In the genomic region with DNA sequence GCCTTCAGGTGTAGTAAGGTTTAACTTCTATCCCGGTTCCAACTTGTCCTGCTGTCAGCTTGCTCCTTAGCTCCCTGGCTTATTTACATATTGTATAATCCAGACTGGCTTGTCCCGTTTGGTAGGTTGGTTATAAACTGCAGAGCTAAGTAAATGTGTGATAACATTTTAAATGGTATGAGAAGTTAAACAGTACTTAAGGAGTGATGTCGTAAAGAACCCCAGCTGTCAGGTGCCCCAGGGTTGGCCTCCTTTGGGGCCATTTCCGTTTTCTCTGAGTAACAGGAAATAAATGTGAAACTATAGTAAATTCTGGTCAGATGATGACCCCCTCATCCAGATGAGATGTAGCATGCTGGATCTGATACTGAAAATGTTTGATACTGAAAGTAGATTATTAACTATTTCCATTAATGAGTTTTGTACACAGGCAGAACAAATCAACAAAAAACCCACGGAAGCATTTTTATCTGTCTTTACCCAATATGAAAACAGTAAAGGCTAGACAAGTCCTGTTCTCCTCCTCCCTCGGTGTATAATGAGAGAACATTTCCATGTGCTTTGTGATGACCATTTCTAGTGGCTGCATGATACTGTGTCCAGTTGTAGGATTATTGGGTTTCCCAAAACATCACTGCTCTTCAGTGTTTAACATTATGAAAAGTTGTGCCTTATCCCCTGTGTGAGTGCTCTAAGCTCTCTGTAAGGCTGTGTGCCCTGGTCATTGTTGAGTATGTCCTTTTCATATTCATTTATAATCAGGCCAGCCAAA, we compare ENCODE assay signal across 8 cellular contexts. TPM values are rescaled to one million over a fixed set of nuclear protein-coding genes. Genes with fewer than 3 reads are reported as not detected.
A peak's percentile ranks its signal among the peaks of the same experiment; 100 is the strongest.
DNase-seq lines count a peak whose midpoint lies in the region; ATAC-seq, FAIRE-seq and TF ChIP-seq lines count a peak whose summit lies in the region.

No MANE protein-coding gene starts in this region.

- H3K36me3 ChIP-seq in SK-N-MC (ENCODE audit: insufficient read depth, low read length) (no peaks in the 10 kb centered on the region), pancreas (no peaks in the 10 kb centered on the region)

- H3K9ac ChIP-seq in SK-N-MC (ENCODE audit: insufficient read length), result no peak overlapping the region

- no peak for FAIRE-seq in pancreas (lab: Jason Lieb, UNC)

- H3K4me1 ChIP-seq in pancreas, result peaks cover 26 to 60% (median 55%) of the 10 kb centered on the region in 3 donors

- WGBS in pancreas, 2 donors, result 2 to 3% methylated on average over 6 of the region's 6 CpGs

- intact Hi-C loops in pancreas (cut with DNase I), result no loop called here

- no peaks in the 10 kb centered on the region for H3K36me3 Mint-ChIP-seq in effector memory CD8-positive, alpha-beta T cell (ENCODE audit: insufficient read depth)

- no peaks in the 10 kb centered on the region for H3K9me3 Mint-ChIP-seq in effector memory CD8-positive, alpha-beta T cell

- peaks cover 14 to 15% of the 10 kb centered on the region in 2 donors for H3K4me1 Mint-ChIP-seq in effector memory CD8-positive, alpha-beta T cell (ENCODE audit: low read depth in 2 of 2)

- H3K9me3 ChIP-seq in SK-N-MC (ENCODE audit: low read depth, low read length), result no peaks in the 10 kb centered on the region
- H3K9me3 ChIP-seq in pancreas, result no peaks in the 10 kb centered on the region

- peak; percentile 63 for DNase-seq in CD1c-positive myeloid dendritic cell (ENCODE audit: extremely low spot score)
- DNase-seq in SK-N-MC (ENCODE audit: low read depth, low spot score), result peak; percentile 87
- no peak for DNase-seq in effector memory CD8-positive, alpha-beta T cell
- DNase-seq in pancreas, result peak in 4 of 6 donors; percentile 39 to 69 (median 64)
- DNase-seq in HuH-7.5 (ENCODE audit: low spot score), result no peak
- DNase-seq in occipital lobe (lab: John Stamatoyannopoulos, UW), result no peak

- H3K27me3 ChIP-seq in pancreas, result no peaks in the 10 kb centered on the region

- peak overlapping the region; percentile 77 to 87 for H3K27ac Mint-ChIP-seq in effector memory CD8-positive, alpha-beta T cell

- no peaks in the 10 kb centered on the region for H3K27me3 Mint-ChIP-seq in effector memory CD8-positive, alpha-beta T cell

- no peak for TF ChIP-seq CTCF in pancreas (IDR thresholded peaks at IDR 0.05)

- ATAC-seq in GM19025 (IDR thresholded peaks at IDR 0.05; ENCODE audit: low read depth, unreplicated experiment) (peak; percentile 73), HG03135 (IDR thresholded peaks at IDR 0.05; ENCODE audit: unreplicated experiment) (peak; percentile 93), pancreas (peak; percentile 88 to 89 (median 88))
- ATAC-seq in effector memory CD8-positive, alpha-beta T cell (replicated peaks), result peak; percentile 81

- H3K4me3 ChIP-seq in SK-N-MC, result peak overlapping the region; percentile 69
- H3K4me3 ChIP-seq in pancreas, result peak overlapping the region in 2 of 4 donors; percentile 5 to 9

- H3K27ac ChIP-seq in SK-N-MC (peak overlapping the region; percentile 95), pancreas (peak overlapping the region; percentile 16 to 88 (median 62))

- H3K4me3 Mint-ChIP-seq in effector memory CD8-positive, alpha-beta T cell, result peak overlapping the region; percentile 51 to 59

RNA-seq across cellular contexts. Expression of a gene that starts 22.4 kb away (rescaled TPM):
- 10 to 100 TPM in 4 of 6 donors, 1 to 10 TPM in 2; 5.8 to 21.2 (median 10.1) TPM for total RNA-seq in pancreas
- polyA plus RNA-seq in pancreas, result 1 to 10 TPM; 3.0 to 3.3 TPM
- 25.9 TPM for total RNA-seq in occipital lobe

Comparison
In these comparisons a context has a peak if more than half of its experiments do, and no peak if none do; other contexts are left out.
1. DNase-seq: peak in CD1c-positive myeloid dendritic cell (single experiment), SK-N-MC (single experiment) and pancreas (4 of 6); none in effector memory CD8-positive, alpha-beta T cell (0 of 3), HuH-7.5 (single experiment) and occipital lobe (single experiment).
2. Peak in every context shown above with its lines, with median percentiles within 50 percentile points of each other: ATAC-seq.